ENCODE assay signal across 1 cellular context in the genomic region with DNA sequence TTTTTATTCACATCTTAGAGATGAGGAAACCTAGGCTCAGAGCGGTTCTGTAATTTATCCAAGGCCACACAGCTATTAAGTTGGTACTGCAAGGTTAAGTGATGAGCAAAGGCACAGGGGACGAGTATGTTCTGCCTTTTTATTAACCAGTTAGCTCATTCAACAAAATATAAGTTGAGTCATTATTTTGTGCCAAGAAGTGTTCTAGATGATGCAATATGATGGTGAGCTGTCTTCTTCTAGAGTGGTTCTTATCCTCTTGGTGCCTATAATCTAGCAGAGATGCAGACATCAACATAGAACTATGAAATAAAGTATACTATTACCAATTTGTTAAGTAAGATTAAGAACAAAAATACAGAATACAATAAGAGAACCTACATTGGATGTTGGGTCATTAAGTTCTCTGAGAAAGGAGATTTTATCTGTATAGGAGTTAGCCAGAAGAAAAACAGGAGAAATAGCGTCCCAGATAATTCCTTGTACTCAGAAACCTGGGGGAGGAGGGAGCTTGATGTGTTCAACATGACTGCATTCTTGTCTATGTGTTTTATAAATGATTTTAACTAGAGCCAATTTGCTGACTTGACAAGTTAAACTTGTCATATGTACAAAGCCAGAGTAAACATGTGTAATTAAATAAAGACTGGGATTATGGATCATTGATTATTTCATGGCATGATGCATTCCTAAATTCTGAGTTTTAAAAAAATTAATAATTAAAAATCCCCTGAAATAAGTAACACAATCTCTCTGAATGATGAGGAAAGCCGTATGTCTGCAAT.
A peak's percentile ranks its signal among the peaks of the same experiment; 100 is the strongest.
TF ChIP-seq lines count a peak whose summit lies in the region.

No MANE protein-coding gene starts in this region.

TF ChIP-seq in IMR-90, 13 proteins besides CTCF, POLR2A, EP300 and RAD21 (continued from another document):
- TF ChIP-seq CEBPB (IDR thresholded peaks at IDR 0.05; ENCODE audit: low read depth, low read length) (peak; percentile 91), MAFK (IDR thresholded peaks at IDR 0.05; ENCODE audit: low read depth, low read length) (peak; percentile 98)
